9 cellular contexts compared by ENCODE assay signal in the genomic region with DNA sequence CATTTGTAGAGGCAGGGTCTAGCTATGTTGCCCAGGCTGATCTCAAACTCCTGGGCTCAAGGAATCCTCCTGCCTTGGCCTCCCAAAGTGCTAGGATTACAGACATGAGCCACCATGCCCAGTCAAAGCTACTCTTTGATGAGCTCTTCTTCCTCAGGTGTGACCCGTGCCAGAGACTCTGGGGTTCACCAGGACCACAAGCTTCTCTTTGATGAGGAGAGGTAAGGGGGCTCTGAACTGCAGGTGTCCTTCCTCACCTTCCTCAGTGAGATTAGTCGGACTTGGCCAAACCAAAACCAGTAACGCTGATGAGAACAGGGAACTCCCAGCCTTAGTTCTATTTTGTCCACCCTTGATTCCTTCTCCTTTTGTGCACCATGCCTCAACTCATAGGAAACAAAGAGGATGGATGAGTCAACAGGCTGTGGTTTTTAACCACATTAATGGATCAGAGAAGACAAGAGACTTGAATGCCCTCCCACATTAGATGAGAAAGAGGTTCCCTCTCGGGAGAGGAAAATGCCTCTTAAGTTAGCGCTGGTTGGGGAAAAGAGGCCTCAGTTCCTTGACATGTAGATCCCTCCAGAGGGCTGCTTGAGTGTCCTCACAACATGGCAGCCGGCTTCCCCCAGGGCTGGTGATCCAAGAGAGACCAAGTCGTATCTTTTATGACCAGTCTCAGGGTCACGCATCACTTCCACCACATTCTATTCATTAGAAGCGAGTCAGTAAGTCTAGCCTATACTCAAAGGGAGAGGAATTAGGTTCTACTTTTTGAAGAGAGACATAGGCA. TPM values are rescaled to one million over a fixed set of nuclear protein-coding genes. Genes with fewer than 3 reads are reported as not detected.
DNase-seq lines count a peak whose midpoint lies in the region; TF ChIP-seq lines count a peak whose summit lies in the region.
"Had no signal": no experiment of that assay in that cellular context is flagged by ENCODE, and none has a peak within 500 bp of the region (broad histone marks: within the 10 kb centered on the region; RNA-seq: fewer than 3 reads in every experiment).

No MANE protein-coding gene starts in this region.

- DNase-seq in A172 (ENCODE audit: low spot score) (peak; percentile 89), HCEC 1CT (peak; percentile 84), UCSD-AML1 (lab: John Stamatoyannopoulos, UW; ENCODE audit: unreplicated experiment) (peak; percentile 55), fibroblast of the aortic adventitia (ENCODE audit: low read depth) (peak; percentile 73), NCI-H774 (lab: John Stamatoyannopoulos, UW) (no peak), hypothalamus (lab: John Stamatoyannopoulos, UW) (no peak), NCI-H524 (lab: John Stamatoyannopoulos, UW) (no peak)
- DNase-seq in effector CD4-positive, alpha-beta T cell = no peak
- DNase-seq: NCI-H526 had no signal

- H3K4me3 ChIP-seq in fibroblast of the aortic adventitia (ENCODE audit: low read depth, low read length) = no peak overlapping the region

- no peak for TF ChIP-seq CTCF in fibroblast of the aortic adventitia (IDR thresholded peaks at IDR 0.05; ENCODE audit: insufficient read depth, low read length)

RNA-seq across cellular contexts. Expression of a gene that starts 25.7 kb away (rescaled TPM):
- total RNA-seq in A172 (2014; rRNA removed; shearing (Covaris generic)) = 22.6 and 23.1 TPM in 2 replicates
- 30.5 and 67.5 TPM in 2 replicates for total RNA-seq in fibroblast of the aortic adventitia (ENCODE audit: low replicate concordance)

RNA-seq across cellular contexts. Expression of a gene that starts 31.8 kb away (rescaled TPM):
- not detected in 2 replicates for total RNA-seq in A172 (2014; rRNA removed; shearing (Covaris generic))
- total RNA-seq in fibroblast of the aortic adventitia (ENCODE audit: low replicate concordance) = 17.6 and 32.0 TPM in 2 replicates

Comparison
In these comparisons a context has a peak if more than half of its experiments do, and no peak if none do; other contexts are left out.
1. DNase-seq: peak in A172 (single experiment), HCEC 1CT (single experiment), UCSD-AML1 (single experiment) and fibroblast of the aortic adventitia (single experiment); none in effector CD4-positive, alpha-beta T cell (single experiment), NCI-H774 (single experiment), hypothalamus (0 of 51) and NCI-H524 (0 of 2).
2. RNA of a gene that starts 31.8 kb away (total RNA-seq): 17.6 to 32.0 TPM in fibroblast of the aortic adventitia; not detected in A172; every median in the first group is over 10 times any median in the second.